5 cellular contexts compared by ENCODE assay signal in the genomic region with DNA sequence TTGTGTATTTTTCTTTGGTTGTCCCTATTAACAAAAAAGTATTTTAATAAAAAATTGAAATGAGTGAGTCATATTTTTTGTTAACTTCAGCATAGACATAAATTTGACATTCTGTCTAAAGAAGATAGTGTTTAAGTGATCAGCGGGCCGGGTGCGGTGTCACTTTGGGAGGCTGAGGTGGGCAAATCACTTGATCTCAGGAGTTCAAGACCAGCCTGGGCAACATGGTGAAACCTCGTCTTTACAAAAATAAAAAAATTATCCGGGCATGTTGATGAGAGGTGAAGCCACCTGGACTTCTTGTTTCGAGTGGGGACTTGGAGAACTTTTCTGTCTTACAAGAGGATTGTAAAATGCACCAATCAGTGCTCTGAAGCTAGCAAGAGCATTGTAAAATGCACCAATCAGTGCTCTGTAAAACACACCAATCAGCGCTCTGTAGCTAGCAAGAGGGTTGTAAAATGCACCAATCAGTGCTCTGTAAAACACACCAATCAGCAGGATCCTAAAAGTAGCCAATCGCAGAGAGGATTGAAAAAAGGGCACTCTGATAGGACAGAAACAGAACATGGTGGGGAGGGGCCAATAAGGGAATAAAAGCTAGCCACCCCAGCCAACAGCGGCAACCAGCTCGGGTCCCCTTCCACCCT.
A peak's percentile ranks its signal among the peaks of the same experiment; 100 is the strongest.
DNase-seq lines count a peak whose midpoint lies in the region; ATAC-seq, FAIRE-seq and TF ChIP-seq lines count a peak whose summit lies in the region.
"Not testable (repeated sequence)": the region's sequence is repeated elsewhere in the genome, so short reads cannot be mapped to it uniquely, and the experiment has no call there.

No MANE protein-coding gene starts in this region.

- intact Hi-C loops in K562 (cut with micrococcal nuclease); testis (cut with DNase I; ENCODE audit: low total_unique reads): not testable (repeated sequence)

- not testable (repeated sequence) for H3K27me3 ChIP-seq in K562 (ENCODE audit: control insufficient read depth in 2 of 2, insufficient read depth in 2 of 2, low read length in 2 of 2); testis

- H3K79me2 ChIP-seq in K562 (ENCODE audit: control insufficient read depth, insufficient read depth, low read length): not testable (repeated sequence)

- not testable (repeated sequence) for H3K4me3 ChIP-seq in LNCaP clone FGC (ENCODE audit: low read depth, low read length); K562; testis

- H3K4me2 ChIP-seq in K562 (ENCODE audit: insufficient read depth, low read length): not testable (repeated sequence)

- not testable (repeated sequence) for DNase-seq in LNCaP clone FGC (ENCODE audit: low read depth); K562 (ENCODE audit: extremely low read depth in 1 of 4, low spot score in 3 of 4)
- peak; percentile 10 for DNase-seq in NAMALWA (ENCODE audit: low spot score)
- peak; percentile 53 for DNase-seq in mesenteric fat pad (ENCODE audit: low spot score)
- peak; percentile 26 for DNase-seq in testis

- H3K27ac ChIP-seq in K562 (ENCODE audit: extremely low read depth, low read depth, low read length); testis: not testable (repeated sequence)

- TF ChIP-seq RAD21 in K562 (CRISPR knock-in tag; conservative IDR thresholded peaks at IDR 0.05 in 1 of 2, IDR thresholded peaks at IDR 0.05 in 1 of 2): not testable (repeated sequence)

- H3K9me3 ChIP-seq in K562 (replicated peaks; ENCODE audit: control insufficient read depth, insufficient read depth, low read depth, low read length); testis: not testable (repeated sequence)

- in situ Hi-C loops in K562 (cut with MboI): not testable (repeated sequence)

- TF ChIP-seq CTCF in LNCaP clone FGC (IDR thresholded peaks at IDR 0.05; ENCODE audit: control insufficient read depth, extremely low read depth, insufficient read depth): 0 out of 2 replicates have a peak, but pooled peaks have one; percentile 1
- TF ChIP-seq CTCF in K562 (IDR thresholded peaks at IDR 0.05 in 2 of 3, conservative IDR thresholded peaks at IDR 0.05 in 1 of 3; ENCODE audit: insufficient read depth in 2 of 3, low read depth in 1 of 3, low read length in 3 of 3); testis (IDR thresholded peaks at IDR 0.05): not testable (repeated sequence)

- not testable (repeated sequence) for FAIRE-seq in K562 (lab: Jason Lieb, UNC)

- not testable (repeated sequence) for ATAC-seq in K562

- H3K36me3 ChIP-seq in K562 (ENCODE audit: control insufficient read depth, insufficient read depth, low read length); testis (ENCODE audit: low read depth, missing control alignments): not testable (repeated sequence)

- not testable (repeated sequence) for TF ChIP-seq EP300 in K562 (IDR thresholded peaks at IDR 0.05; ENCODE audit: low read length)

- not testable (repeated sequence) for H3K9me1 ChIP-seq in K562 (ENCODE audit: control insufficient read depth, insufficient read depth, low read length)

- H3K9ac ChIP-seq in K562 (ENCODE audit: insufficient read depth in 1 of 2, low read depth in 2 of 2, low read length in 2 of 2): not testable (repeated sequence)

- H3K4me1 ChIP-seq in K562 (replicated peaks in 1 of 2; ENCODE audit: control insufficient read depth in 2 of 2, insufficient read depth in 2 of 2, low read length in 2 of 2): peaks cover 21% of the 10 kb centered on the region in 2 experiments; a peak in 4 of 5 replicates
- H3K4me1 ChIP-seq in testis: not testable (repeated sequence)

- POLR2A ChIA-PET in K562 (lab: Yijun Ruan, JAX): interaction anchor here (0.7 to 3.0 kb wide), 4 partner anchors 10 to 893 kb away, joined by 3 to 13 read pairs (median 3); no protein-coding TSS in a partner anchor

- not testable (repeated sequence) for H2AFZ ChIP-seq in K562 (ENCODE audit: low read depth, low read length)

- not testable (repeated sequence) for TF ChIP-seq POLR2A in K562 (conservative IDR thresholded peaks at IDR 0.05); testis (IDR thresholded peaks at IDR 0.05)

- not testable (repeated sequence) for H4K20me1 ChIP-seq in K562 (replicated peaks; ENCODE audit: control insufficient read depth, insufficient read depth, low read length)

- not testable (repeated sequence) for BruUV-seq in K562 (replicated peaks; lab: Mats Ljungman, UMichigan)

- CTCF ChIA-PET in K562 (lab: Yijun Ruan, JAX; ENCODE audit: low intra/inter-chr PET ratio): not testable (repeated sequence)

- WGBS in K562 (ENCODE audit: insufficient coverage, low coverage, missing lambda C conversion rate): 95% methylated on average over 10 of the region's 10 CpGs
- 88 to 95% methylated on average over 10 of the region's 10 CpGs for WGBS in testis, 2 donors

TF ChIP-seq in K562, 482 proteins besides CTCF, POLR2A, EP300 and RAD21:
- TF ChIP-seq ASH1L (IDR thresholded peaks at IDR 0.05; ENCODE audit: borderline replicate concordance, low read depth, partially characterized antibody) (peak; percentile 54), CC2D1A (IDR thresholded peaks at IDR 0.05) (peak; percentile 85), RBM25 (IDR thresholded peaks at IDR 0.05; ENCODE audit: low read depth, low read length, severe bottlenecking) (peak; percentile 20), NFYB (IDR thresholded peaks at IDR 0.05; ENCODE audit: extremely low read depth, insufficient read length) (peak; percentile 16)
- TF ChIP-seq, protein P1, sequence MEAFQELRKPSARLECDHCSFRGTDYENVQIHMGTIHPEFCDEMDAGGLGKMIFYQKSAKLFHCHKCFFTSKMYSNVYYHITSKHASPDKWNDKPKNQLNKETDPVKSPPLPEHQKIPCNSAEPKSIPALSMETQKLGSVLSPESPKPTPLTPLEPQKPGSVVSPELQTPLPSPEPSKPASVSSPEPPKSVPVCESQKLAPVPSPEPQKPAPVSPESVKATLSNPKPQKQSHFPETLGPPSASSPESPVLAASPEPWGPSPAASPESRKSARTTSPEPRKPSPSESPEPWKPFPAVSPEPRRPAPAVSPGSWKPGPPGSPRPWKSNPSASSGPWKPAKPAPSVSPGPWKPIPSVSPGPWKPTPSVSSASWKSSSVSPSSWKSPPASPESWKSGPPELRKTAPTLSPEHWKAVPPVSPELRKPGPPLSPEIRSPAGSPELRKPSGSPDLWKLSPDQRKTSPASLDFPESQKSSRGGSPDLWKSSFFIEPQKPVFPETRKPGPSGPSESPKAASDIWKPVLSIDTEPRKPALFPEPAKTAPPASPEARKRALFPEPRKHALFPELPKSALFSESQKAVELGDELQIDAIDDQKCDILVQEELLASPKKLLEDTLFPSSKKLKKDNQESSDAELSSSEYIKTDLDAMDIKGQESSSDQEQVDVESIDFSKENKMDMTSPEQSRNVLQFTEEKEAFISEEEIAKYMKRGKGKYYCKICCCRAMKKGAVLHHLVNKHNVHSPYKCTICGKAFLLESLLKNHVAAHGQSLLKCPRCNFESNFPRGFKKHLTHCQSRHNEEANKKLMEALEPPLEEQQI (IDR thresholded peaks at IDR 0.05): peak; percentile 80
TF ChIP-seq in K562: peak in this region for 5; not testable (repeated sequence) for 477.
